In the genomic region with DNA sequence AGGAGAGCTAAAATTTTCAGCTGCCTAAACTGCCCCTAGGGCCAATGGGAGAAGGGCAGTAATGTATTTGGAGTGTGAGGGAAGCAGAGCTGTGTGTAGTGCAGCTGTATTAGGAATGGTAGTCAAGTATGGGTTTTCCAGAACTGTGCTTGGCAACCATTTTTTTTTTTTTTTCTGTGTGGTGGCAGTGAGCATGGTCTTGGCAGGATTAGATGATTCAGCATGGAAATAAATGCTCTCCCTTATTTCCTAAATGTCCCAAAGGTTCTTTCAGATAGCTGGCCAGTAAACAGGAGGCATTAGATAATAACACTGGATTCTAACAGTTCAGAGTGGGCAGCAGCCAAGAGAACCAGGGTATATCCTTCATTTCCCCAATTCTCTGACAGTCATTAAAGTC, we compare ENCODE assay signal across 9 cellular contexts.
A peak's percentile ranks its signal among the peaks of the same experiment; 100 is the strongest.
DNase-seq lines count a peak whose midpoint lies in the region; ATAC-seq, FAIRE-seq and TF ChIP-seq lines count a peak whose summit lies in the region.
"Had no signal": no experiment of that assay in that cellular context is flagged by ENCODE, and none has a peak within 500 bp of the region (broad histone marks: within the 10 kb centered on the region; RNA-seq: fewer than 3 reads in every experiment).

No MANE protein-coding gene starts in this region.

- CTCF ChIA-PET in H1 (lab: Charles Lee; ENCODE audit: partially characterized antibody), result interaction anchor here (0.6 to 7.0 kb wide), 12 partner anchors 9 to 1117 kb away, joined by 3 to 79 read pairs (median 6); no protein-coding TSS in a partner anchor

- H3K14ac ChIP-seq in H1 (ENCODE audit: insufficient read length), result no peak overlapping the region

- TF ChIP-seq RAD21 in H1 (IDR thresholded peaks at IDR 0.05 in 1 of 2, conservative IDR thresholded peaks at IDR 0.05 in 1 of 2; ENCODE audit: low read depth in 2 of 2, low read length in 2 of 2), result no peak

- H3K23me2 ChIP-seq in H1 (ENCODE audit: low read depth, low read length), result peaks cover 16% of the 10 kb centered on the region

- ATAC-seq in left ventricle myocardium superior, result no peak
- ATAC-seq in GM18502 (IDR thresholded peaks at IDR 0.05; ENCODE audit: poor library complexity, unreplicated experiment), result no peak

- H4K20me1 ChIP-seq in H1 (replicated peaks in 1 of 2; ENCODE audit: control insufficient read depth in 1 of 2, insufficient read depth in 2 of 2, low read length in 2 of 2), result no peaks in the 10 kb centered on the region

- H2BK5ac ChIP-seq in H1 (ENCODE audit: low read depth, low read length), result peak overlapping the region; percentile 36; the same call in 1 of the 2 replicates

- no peak for DNase-seq in left ventricle myocardium inferior
- no peak for DNase-seq in left ventricle myocardium superior
- no peak for DNase-seq in H1 (ENCODE audit: low read depth in 1 of 2, low spot score in 2 of 2)
- peak; percentile 55 for DNase-seq in midbrain (lab: John Stamatoyannopoulos, UW)
- DNase-seq in OCI-M1 (lab: John Stamatoyannopoulos, UW), result no peak
- DNase-seq in HUDEP-2 (lab: John Stamatoyannopoulos, UW; ENCODE audit: unreplicated experiment in 76 of 76), result no peak
- DNase-seq in stimulated activated CD4-positive, alpha-beta T cell treated with anti-CD3 and anti-CD28 coated beads, Interleukin-2, amount 100 ng/mL, for 24 hours, result no peak
- DNase-seq: CD4-positive, CD25-positive, alpha-beta regulatory T cell had no signal

- H2BK15ac ChIP-seq in H1 (ENCODE audit: low read length), result no peak overlapping the region

- H3K79me2 ChIP-seq in H1 (ENCODE audit: control insufficient read depth in 1 of 2, insufficient read depth in 2 of 2, low read length in 2 of 2), result peaks cover 26 to 87% of the 10 kb centered on the region in 2 experiments

- no peak overlapping the region for H3K56ac ChIP-seq in H1 (replicated peaks; ENCODE audit: insufficient read length, low read depth, low read length)

- no peak overlapping the region for H2BK120ac ChIP-seq in H1 (replicated peaks; ENCODE audit: low read depth, low read length)

- no peak for TF ChIP-seq POLR2A in H1 (IDR thresholded peaks at IDR 0.05; ENCODE audit: control extremely low read depth in 1 of 2, low read depth in 2 of 2, low read length in 2 of 2)

- no peak overlapping the region for H4K91ac ChIP-seq in H1 (replicated peaks; ENCODE audit: insufficient read length, low read length)

- H3K4me2 ChIP-seq in H1 (ENCODE audit: insufficient read depth in 1 of 2, low read depth in 2 of 2, low read length in 2 of 2), result peak overlapping the region; percentile 79 to 97

- no peak for TF ChIP-seq CTCF in left ventricle myocardium inferior (IDR thresholded peaks at IDR 0.05; ENCODE audit: borderline replicate concordance)
- TF ChIP-seq CTCF in H1 (IDR thresholded peaks at IDR 0.05; ENCODE audit: control extremely low read depth in 1 of 3, insufficient read depth in 1 of 3, low read depth in 1 of 3, low read length in 3 of 3), result no peak

- H3K4ac ChIP-seq in H1 (replicated peaks; ENCODE audit: insufficient read length, low read depth, low read length), result no peak overlapping the region

- H2AFZ ChIP-seq in H1 (ENCODE audit: low read length), result no peak overlapping the region

- no peak overlapping the region for H4K8ac ChIP-seq in H1 (ENCODE audit: extremely low read depth, insufficient read depth, low read length)

- no peak overlapping the region for H4K5ac ChIP-seq in H1 (ENCODE audit: insufficient read length, low read depth, low read length)

- H3K4me3 ChIP-seq in left ventricle myocardium inferior, result peak overlapping the region; percentile 80
- H3K4me3 ChIP-seq in H1 (ENCODE audit: extremely low read depth in 1 of 4, insufficient read depth in 2 of 4, low read depth in 3 of 4, low read length in 4 of 4), result peak overlapping the region; percentile 84 to 94 (median 92); a peak in 7 of 8 replicates

- H3K79me1 ChIP-seq in H1 (ENCODE audit: low read depth, low read length), result 0 out of 2 replicates have a peak, but pooled peaks cover 2% of the 10 kb centered on the region

- peaks cover 80% of the 10 kb centered on the region for H3K4me1 ChIP-seq in left ventricle myocardium inferior
- peaks cover 21 to 33% (median 24%) of the 10 kb centered on the region in 4 experiments for H3K4me1 ChIP-seq in H1 (replicated peaks in 1 of 4; ENCODE audit: control insufficient read depth in 3 of 4, insufficient read depth in 4 of 4, low read length in 3 of 4)

- intact Hi-C loops in left ventricle myocardium inferior (cut with micrococcal nuclease), result no loop called here
- intact Hi-C loops in left ventricle myocardium superior (cut with micrococcal nuclease), result loop anchor here (10.0 kb wide), 1 partner anchor 147 kb away; no protein-coding TSS in a partner anchor

- H3K27ac ChIP-seq in left ventricle myocardium inferior (replicated peaks) (peak overlapping the region; percentile 96), H1 (ENCODE audit: low read depth, low read length) (peak overlapping the region; percentile 17; the same call in 1 of the 2 replicates)

- 0 out of 2 replicates have a peak overlapping the region, but pooled peaks have one; percentile 20 for H2BK12ac ChIP-seq in H1 (ENCODE audit: low read depth, low read length)

- H3K18ac ChIP-seq in H1 (ENCODE audit: extremely low read depth, low read length), result peak overlapping the region; percentile 9; the same call in 1 of the 2 replicates

- no peak overlapping the region for H2BK20ac ChIP-seq in H1 (ENCODE audit: low read length)

- no peak overlapping the region for H3K9ac ChIP-seq in H1 (replicated peaks in 1 of 4; ENCODE audit: extremely low read depth in 1 of 4, low read depth in 3 of 4, low read length in 3 of 4)

- H2AK5ac ChIP-seq in H1 (ENCODE audit: low read depth, low read length), result no peak overlapping the region; the same call in 1 of the 2 replicates

- TF ChIP-seq EP300 in H1 (IDR thresholded peaks at IDR 0.05; ENCODE audit: borderline replicate concordance in 1 of 2, low read depth in 2 of 2, low read length in 2 of 2), result no peak

- H3K9me3 ChIP-seq in left ventricle myocardium inferior (replicated peaks) (no peaks in the 10 kb centered on the region), H1 (ENCODE audit: insufficient read depth in 2 of 2, low read depth in 1 of 2, low read length in 1 of 2) (no peaks in the 10 kb centered on the region)

- POLR2A ChIA-PET in H1 (lab: Charles Lee; ENCODE audit: partially characterized antibody), result interaction anchor here (0.7 to 11.0 kb wide), 15 partner anchors 10 to 161 kb away, joined by 3 to 71 read pairs (median 6); no protein-coding TSS in a partner anchor

- H3K27me3 ChIP-seq in left ventricle myocardium inferior (ENCODE audit: low read depth) (no peaks in the 10 kb centered on the region), H1 (replicated peaks in 1 of 4; ENCODE audit: control insufficient read depth in 3 of 4, extremely low read depth in 1 of 4, insufficient read depth in 3 of 4, low read length in 3 of 4) (no peaks in the 10 kb centered on the region)

- H3K23ac ChIP-seq in H1 (ENCODE audit: insufficient read length), result no peak overlapping the region

- H3K36me3 ChIP-seq in left ventricle myocardium inferior (no peaks in the 10 kb centered on the region), H1 (ENCODE audit: control insufficient read depth in 2 of 4, insufficient read depth in 4 of 4, low read length in 3 of 4) (no peaks in the 10 kb centered on the region)

- no peak for FAIRE-seq in H1 (lab: Jason Lieb, UNC)

TF ChIP-seq in H1, 55 proteins besides CTCF, POLR2A, EP300 and RAD21 (continues in another document):
- TF ChIP-seq RNF2 (IDR thresholded peaks at IDR 0.05; ENCODE audit: borderline replicate concordance, low read depth, low read length, missing control alignments, poor library complexity, severe bottlenecking) (no peak), SP4 (IDR thresholded peaks at IDR 0.05; ENCODE audit: low read length) (no peak), SIRT6 (IDR thresholded peaks at IDR 0.05; ENCODE audit: low read length) (no peak), KDM5A (IDR thresholded peaks at IDR 0.05; ENCODE audit: low read length) (no peak), SP2 (IDR thresholded peaks at IDR 0.05; ENCODE audit: low read length) (no peak), RFX5 (IDR thresholded peaks at IDR 0.05; ENCODE audit: borderline replicate concordance, low read depth, low read length) (no peak)
